ENCODE assay signal across 8 cellular contexts in the genomic region with DNA sequence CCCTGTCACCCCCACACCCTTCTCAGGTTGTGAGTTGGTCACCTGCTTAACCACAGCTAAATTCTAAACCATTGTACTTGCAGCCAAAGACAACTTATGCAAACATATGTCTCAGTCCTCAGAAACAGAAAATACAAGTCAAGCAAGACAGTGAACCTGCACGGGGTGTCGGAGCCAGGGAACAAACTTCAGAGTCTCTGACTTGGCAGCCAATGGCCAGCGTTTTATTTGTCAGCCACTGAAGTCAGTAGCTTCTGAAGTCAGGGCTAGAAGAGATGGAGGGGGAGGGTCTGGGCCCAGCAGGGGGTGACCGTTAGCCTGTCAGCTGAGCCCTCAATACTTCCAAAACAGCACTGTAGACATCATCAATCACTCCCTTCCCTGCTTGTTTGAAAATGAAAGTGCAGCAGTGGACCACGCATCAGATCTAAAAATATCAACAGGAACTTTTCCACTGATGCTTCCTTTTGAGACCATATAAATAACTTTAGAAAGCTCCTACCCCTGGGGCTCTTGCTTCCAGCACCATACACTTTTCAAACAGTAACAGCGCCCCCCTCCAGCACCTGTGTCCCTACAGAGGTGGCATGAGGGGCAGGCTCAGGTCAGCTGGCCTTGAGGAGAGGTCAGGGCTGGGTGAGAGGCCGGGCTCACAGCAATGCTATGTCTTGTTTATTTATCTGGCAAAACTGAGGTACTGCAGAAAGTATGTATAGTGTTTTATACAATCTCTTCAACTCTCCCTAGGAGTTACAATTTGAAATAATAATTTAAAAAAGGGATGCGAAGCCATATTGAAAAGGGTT.
A peak's percentile ranks its signal among the peaks of the same experiment; 100 is the strongest.
DNase-seq lines count a peak whose midpoint lies in the region; ATAC-seq and TF ChIP-seq lines count a peak whose summit lies in the region.
"Had no signal": no experiment of that assay in that cellular context is flagged by ENCODE, and none has a peak within 500 bp of the region (broad histone marks: within the 10 kb centered on the region; RNA-seq: fewer than 3 reads in every experiment).

No MANE protein-coding gene starts in this region.

- no peak for TF ChIP-seq CTCF in osteocyte (IDR thresholded peaks at IDR 0.05)

- no peaks in the 10 kb centered on the region for H3K36me3 Mint-ChIP-seq in T-helper 17 cell (ENCODE audit: low read depth)
- no peaks in the 10 kb centered on the region for H3K36me3 Mint-ChIP-seq in osteocyte (ENCODE audit: unreplicated experiment)

- DNase-seq in T-helper 17 cell: no peak
- peak; percentile 14 for DNase-seq in retina
- no peak for DNase-seq in dedifferentiated amniotic fluid mesenchymal stem cell (ENCODE audit: extremely low spot score)
- DNase-seq in osteocyte (ENCODE audit: extremely low spot score, unreplicated experiment): no peak
- DNase-seq: mucosa of descending colon had no signal

- no peaks in the 10 kb centered on the region for H3K9me3 ChIP-seq in T-helper 17 cell (ENCODE audit: control insufficient read depth, low read length, poor library complexity, severe bottlenecking)
- H3K9me3 ChIP-seq: mucosa of descending colon had no signal

- ATAC-seq in GM19324 (IDR thresholded peaks at IDR 0.05; ENCODE audit: low FRiP score, unreplicated experiment) (peak; percentile 84), HG02852 (IDR thresholded peaks at IDR 0.05; ENCODE audit: unreplicated experiment) (peak; percentile 78), T-helper 17 cell (no peak), HG03439 (IDR thresholded peaks at IDR 0.05; ENCODE audit: unreplicated experiment) (no peak)
- ATAC-seq: mucosa of descending colon had no signal

- H3K4me3 Mint-ChIP-seq in T-helper 17 cell: peak overlapping the region; percentile 8
- H3K4me3 Mint-ChIP-seq in osteocyte (ENCODE audit: unreplicated experiment): no peak overlapping the region

- H3K4me1 Mint-ChIP-seq in T-helper 17 cell (no peaks in the 10 kb centered on the region), osteocyte (ENCODE audit: unreplicated experiment) (no peaks in the 10 kb centered on the region)

- H3K27ac Mint-ChIP-seq in T-helper 17 cell (no peak overlapping the region), osteocyte (ENCODE audit: unreplicated experiment) (no peak overlapping the region)

- H3K9me3 Mint-ChIP-seq in osteocyte (ENCODE audit: unreplicated experiment): no peaks in the 10 kb centered on the region

- H3K27me3 Mint-ChIP-seq in T-helper 17 cell: peaks cover 22% of the 10 kb centered on the region
- H3K27me3 Mint-ChIP-seq in osteocyte (ENCODE audit: unreplicated experiment): no peaks in the 10 kb centered on the region

Comparison
In these comparisons a context has a peak if more than half of its experiments do, and no peak if none do; other contexts are left out.
1. ATAC-seq: peak in GM19324 (single experiment) and HG02852 (single experiment); none in T-helper 17 cell (single experiment) and HG03439 (single experiment).